Comparison of ENCODE assay signal across 17 cellular contexts in the genomic region with DNA sequence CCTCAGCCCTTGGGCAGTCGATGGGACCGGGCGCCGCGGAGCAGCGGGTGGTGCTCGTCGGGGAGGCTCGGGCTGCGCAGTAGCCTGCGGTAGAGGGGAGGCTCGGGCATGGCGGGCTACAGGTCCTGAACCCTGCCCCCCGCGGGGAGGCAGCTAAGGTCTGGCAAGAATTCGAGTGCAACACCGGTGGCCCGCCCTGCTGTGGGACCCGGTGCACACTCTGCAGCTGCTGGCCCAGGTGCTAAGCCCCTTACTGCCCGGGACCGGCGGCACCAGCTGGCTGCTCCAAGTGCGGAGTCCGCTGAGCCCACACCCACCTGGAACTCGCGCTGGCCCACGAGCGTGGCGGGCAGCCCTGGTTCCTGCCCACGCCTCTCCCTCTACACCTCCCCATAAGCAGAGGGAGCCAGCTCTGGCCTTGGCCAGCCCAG.
DNase-seq lines count a peak whose midpoint lies in the region; ATAC-seq and TF ChIP-seq lines count a peak whose summit lies in the region.
"Had no signal": no experiment of that assay in that cellular context is flagged by ENCODE, and none has a peak within 500 bp of the region (broad histone marks: within the 10 kb centered on the region; RNA-seq: fewer than 3 reads in every experiment).

No MANE protein-coding gene starts in this region.

- H3K36me3 ChIP-seq in upper lobe of right lung: no peaks in the 10 kb centered on the region
- H3K36me3 ChIP-seq in CD8-positive, alpha-beta T cell (ENCODE audit: insufficient read depth, low read length): no peaks in the 10 kb centered on the region
- H3K36me3 ChIP-seq: BLaER1 had no signal

- H3K4me3 ChIP-seq in right cardiac atrium (ENCODE audit: low read length): no peak overlapping the region
- H3K4me3 ChIP-seq in upper lobe of right lung: no peak overlapping the region
- no peak overlapping the region for H3K4me3 ChIP-seq in CD8-positive, alpha-beta T cell (ENCODE audit: low read depth, low read length)
- H3K4me3 ChIP-seq: BLaER1, GM12878 had no signal

- H3K36me3 Mint-ChIP-seq in CD8-positive, alpha-beta T cell: no peaks in the 10 kb centered on the region
- H3K36me3 Mint-ChIP-seq: CD4-positive, CD25-positive, alpha-beta regulatory T cell had no signal

- POLR2A ChIA-PET in CD8-positive, alpha-beta T cell (lab: Charles Lee): no interaction called here

- H3K4me1 Mint-ChIP-seq in CD8-positive, alpha-beta T cell (ENCODE audit: low read depth): no peaks in the 10 kb centered on the region
- H3K4me1 Mint-ChIP-seq: CD4-positive, CD25-positive, alpha-beta regulatory T cell had no signal

- no peak for ATAC-seq in right cardiac atrium
- ATAC-seq in left ventricle myocardium superior: no peak
- ATAC-seq in sciatic nerve: peak; percentile 20
- ATAC-seq in upper lobe of right lung: no peak
- no peak for ATAC-seq in HG03521 (IDR thresholded peaks at IDR 0.05; ENCODE audit: unreplicated experiment)
- ATAC-seq in omental fat pad (ENCODE audit: low FRiP score): no peak
- ATAC-seq in CD8-positive, alpha-beta T cell: no peak
- ATAC-seq: GM12878 had no signal

- H3K9me3 ChIP-seq in right cardiac atrium (ENCODE audit: control insufficient read depth, low read length) (no peaks in the 10 kb centered on the region), upper lobe of right lung (no peaks in the 10 kb centered on the region)
- H3K9me3 ChIP-seq in CD8-positive, alpha-beta T cell (ENCODE audit: low read length): no peaks in the 10 kb centered on the region

- H3K4me1 ChIP-seq in right cardiac atrium (ENCODE audit: control insufficient read depth, insufficient read depth, low read length): no peaks in the 10 kb centered on the region
- peaks cover 10% of the 10 kb centered on the region for H3K4me1 ChIP-seq in upper lobe of right lung
- H3K4me1 ChIP-seq in CD8-positive, alpha-beta T cell (ENCODE audit: insufficient read depth, low read length): no peaks in the 10 kb centered on the region
- H3K4me1 ChIP-seq: BLaER1 had no signal

- no peaks in the 10 kb centered on the region for H3K27me3 Mint-ChIP-seq in CD8-positive, alpha-beta T cell (ENCODE audit: low read depth)
- H3K27me3 Mint-ChIP-seq: CD4-positive, CD25-positive, alpha-beta regulatory T cell had no signal

- H3K4me3 Mint-ChIP-seq in CD8-positive, alpha-beta T cell: no peak overlapping the region
- H3K4me3 Mint-ChIP-seq: CD4-positive, CD25-positive, alpha-beta regulatory T cell; HFFc6 had no signal

- intact Hi-C loops in right cardiac atrium (cut with DNase I): no loop called here
- intact Hi-C loops in left ventricle myocardium superior (cut with micrococcal nuclease): no loop called here
- intact Hi-C loops in sciatic nerve (cut with DNase I): no loop called here
- intact Hi-C loops in upper lobe of right lung (cut with DNase I): no loop called here
- intact Hi-C loops in CD8-positive, alpha-beta T cell (cut with DNase I, micrococcal nuclease): no loop called here

- CTCF ChIA-PET in CD8-positive, alpha-beta T cell (lab: Charles Lee): no interaction called here

- H3K9me3 Mint-ChIP-seq in CD8-positive, alpha-beta T cell: peaks cover 2% of the 10 kb centered on the region
- H3K9me3 Mint-ChIP-seq: HFFc6 had no signal

- H3K27ac ChIP-seq in right cardiac atrium (ENCODE audit: low read length) (no peak overlapping the region), upper lobe of right lung (no peak overlapping the region)
- H3K27ac ChIP-seq in CD8-positive, alpha-beta T cell (ENCODE audit: low read depth, low read length): no peak overlapping the region
- H3K27ac ChIP-seq: BLaER1, HL-60 had no signal

- 96% methylated on average over 30 of the region's 30 CpGs for WGBS in right cardiac atrium

- no peak overlapping the region for H3K27ac Mint-ChIP-seq in CD8-positive, alpha-beta T cell
- H3K27ac Mint-ChIP-seq: CD4-positive, CD25-positive, alpha-beta regulatory T cell; HFFc6 had no signal

- TF ChIP-seq CTCF in upper lobe of right lung (IDR thresholded peaks at IDR 0.05) (no peak), omental fat pad (IDR thresholded peaks at IDR 0.05) (no peak)
- TF ChIP-seq CTCF in CD8-positive, alpha-beta T cell (IDR thresholded peaks at IDR 0.05): no peak

- DNase-seq in right cardiac atrium: peak; percentile 9 to 52 (median 28)
- no peak for DNase-seq in left ventricle myocardium superior
- peak; percentile 88 for DNase-seq in mesenteric fat pad (ENCODE audit: low spot score)
- no peak for DNase-seq in sciatic nerve (ENCODE audit: low spot score)
- DNase-seq in upper lobe of right lung: peak; percentile 63
- no peak for DNase-seq in omental fat pad (ENCODE audit: low spot score)
- DNase-seq in CD8-positive, alpha-beta T cell: no peak
- DNase-seq: 8988T; AML-193; CD4-positive, CD25-positive, alpha-beta regulatory T cell; DMS79; HCEC 1CT; HFFc6 had no signal

- H3K27me3 ChIP-seq in right cardiac atrium (ENCODE audit: control insufficient read depth, insufficient read depth): no peaks in the 10 kb centered on the region
- H3K27me3 ChIP-seq in upper lobe of right lung: no peaks in the 10 kb centered on the region
- no peaks in the 10 kb centered on the region for H3K27me3 ChIP-seq in CD8-positive, alpha-beta T cell (ENCODE audit: insufficient read depth, low read length)
- H3K27me3 ChIP-seq: BLaER1 had no signal

Comparison
In these comparisons a context has a peak if more than half of its experiments do, and no peak if none do; other contexts are left out.
1. DNase-seq: peak in right cardiac atrium (3 of 3), mesenteric fat pad (single experiment) and upper lobe of right lung (single experiment); none in left ventricle myocardium superior (single experiment), sciatic nerve (single experiment), omental fat pad (single experiment) and CD8-positive, alpha-beta T cell (0 of 7).